ENCODE assay signal across 1 cellular context in genomic region chr1:160521554-160521953, GRCh38.
TF ChIP-seq lines count a peak whose summit lies in the region.

No MANE protein-coding gene starts in this region.

TF ChIP-seq in H1, 55 proteins besides CTCF, POLR2A, EP300 and RAD21:
- TF ChIP-seq KDM1A (IDR thresholded peaks at IDR 0.05; ENCODE audit: borderline replicate concordance, low read length) (no peak), CHD7 (IDR thresholded peaks at IDR 0.05; ENCODE audit: insufficient replicate concordance, low read length) (no peak), TBP (IDR thresholded peaks at IDR 0.05; ENCODE audit: low read depth, low read length) (no peak), ATF2 (IDR thresholded peaks at IDR 0.05; ENCODE audit: low read length) (no peak), TAF1 (IDR thresholded peaks at IDR 0.05; ENCODE audit: low read depth, low read length) (no peak), SIN3A (conservative IDR thresholded peaks at IDR 0.05 in 1 of 2, IDR thresholded peaks at IDR 0.05 in 1 of 2; ENCODE audit: low read depth in 1 of 2, low read length in 2 of 2) (no peak), POU5F1 (IDR thresholded peaks at IDR 0.05; ENCODE audit: low read depth, low read length) (no peak), KDM4A (IDR thresholded peaks at IDR 0.05; ENCODE audit: low read depth, low read length, severe bottlenecking) (no peak), SP2 (IDR thresholded peaks at IDR 0.05; ENCODE audit: low read length) (no peak), GTF2F1 (IDR thresholded peaks at IDR 0.05; ENCODE audit: borderline replicate concordance, low read depth, low read length) (no peak), HDAC2 (IDR thresholded peaks at IDR 0.05; ENCODE audit: borderline replicate concordance in 1 of 2, low read depth in 2 of 2, low read length in 2 of 2) (no peak), CHD1 (IDR thresholded peaks at IDR 0.05; ENCODE audit: low read depth, low read length) (no peak), TEAD4 (IDR thresholded peaks at IDR 0.05; ENCODE audit: low read depth, low read length) (no peak), RXRA (IDR thresholded peaks at IDR 0.05; ENCODE audit: insufficient read depth, low read depth, low read length) (no peak), BRCA1 (IDR thresholded peaks at IDR 0.05; ENCODE audit: low read depth, low read length) (no peak)
